In genomic region chr3:50417637-50418033, GRCh38 we compare ENCODE assay signal across 23 cellular contexts.
"Had no signal": no experiment of that assay in that cellular context is flagged by ENCODE, and none has a peak within 500 bp of the region (broad histone marks: within the 10 kb centered on the region; RNA-seq: fewer than 3 reads in every experiment).

No MANE protein-coding gene starts in this region.

- H3K4me3 ChIP-seq: left lung, lung, neural progenitor cell, sigmoid colon, thoracic aorta had no signal

- H3K4me3 Mint-ChIP-seq: activated naive CD4-positive, alpha-beta T cell treated with anti-CD3 and anti-CD28 coated beads for 36 hours; activated naive CD8-positive, alpha-beta T cell treated with anti-CD3 and anti-CD28 coated beads, Interleukin-2, amount 10 ng/mL, durations not matched to agents 7 days and 5 days; activated T-cell treated with anti-CD3 and anti-CD28 coated beads, Interleukin-2, amount 50 U/mL, for 72 hours; naive thymus-derived CD4-positive, alpha-beta T cell; neural progenitor cell; T-helper 1 cell treated with Interleukin-12 subunit alpha and Interleukin-12 subunit beta and Interleukin-4 antibody, amounts not matched to agents 30 μg/mL and 1 μg/mL, for 36 hours; type B pancreatic cell had no signal

- FAIRE-seq: kidney had no signal

- H3K36me3 Mint-ChIP-seq: activated naive CD8-positive, alpha-beta T cell treated with anti-CD3 and anti-CD28 coated beads, Interleukin-2, amount 10 ng/mL, durations not matched to agents 7 days and 5 days; naive thymus-derived CD4-positive, alpha-beta T cell; neural progenitor cell; type B pancreatic cell had no signal

- H3K27ac Mint-ChIP-seq: activated naive CD4-positive, alpha-beta T cell treated with anti-CD3 and anti-CD28 coated beads for 36 hours; activated naive CD8-positive, alpha-beta T cell treated with anti-CD3 and anti-CD28 coated beads, Interleukin-2, amount 10 ng/mL, durations not matched to agents 7 days and 5 days; activated T-cell treated with anti-CD3 and anti-CD28 coated beads, Interleukin-2, amount 50 U/mL, for 72 hours; naive thymus-derived CD4-positive, alpha-beta T cell; neural progenitor cell; progenitor cell of endocrine pancreas; type B pancreatic cell had no signal

- DNase-seq: activated CD4-positive, alpha-beta T cell treated with anti-CD3 and anti-CD28 coated beads for 4 hours; activated CD4-positive, alpha-beta T cell treated with anti-CD3 and anti-CD28 coated beads, Interleukin-2, amount 50 U/mL, for 48 hours; activated CD4-positive, CD25-positive, alpha-beta regulatory T cell; activated effector memory CD4-positive, alpha-beta T cell treated with Interleukin-2 at 50 U/mL for 16 hours; activated naive CD4-positive, alpha-beta T cell treated with anti-CD3 and anti-CD28 coated beads for 36 hours; activated naive CD8-positive, alpha-beta T cell treated with anti-CD3 and anti-CD28 coated beads, Interleukin-2, amount 10 ng/mL, durations not matched to agents 7 days and 5 days; activated T-cell treated with anti-CD3 and anti-CD28 coated beads, Interleukin-2, amount 50 U/mL, for 72 hours; amygdala; cortex of kidney; foreskin fibroblast; kidney; left lung; naive thymus-derived CD4-positive, alpha-beta T cell; retina; sigmoid colon; stimulated activated CD4-positive, alpha-beta T cell treated with anti-CD3 and anti-CD28 coated beads, Interleukin-2, amount 100 ng/mL, for 48 hours; stimulated activated naive CD4-positive, alpha-beta T cell treated with Interleukin-2 at 50 U/mL for 16 hours had no signal

- ATAC-seq: activated T-cell treated with anti-CD3 and anti-CD28 coated beads, Interleukin-2, amount 50 U/mL, for 72 hours; left lung; naive thymus-derived CD4-positive, alpha-beta T cell had no signal

- H3K9me3 Mint-ChIP-seq: activated naive CD4-positive, alpha-beta T cell treated with anti-CD3 and anti-CD28 coated beads for 36 hours; activated naive CD8-positive, alpha-beta T cell treated with anti-CD3 and anti-CD28 coated beads, Interleukin-2, amount 10 ng/mL, durations not matched to agents 7 days and 5 days; activated T-cell treated with anti-CD3 and anti-CD28 coated beads, Interleukin-2, amount 50 U/mL, for 72 hours; neural progenitor cell; T-helper 1 cell treated with Interleukin-12 subunit alpha and Interleukin-12 subunit beta and Interleukin-4 antibody, amounts not matched to agents 30 μg/mL and 1 μg/mL, for 36 hours; type B pancreatic cell had no signal
